10 cellular contexts compared by ENCODE assay signal in genomic region chr17:29412780-29413565, GRCh38. TPM values are rescaled to one million over a fixed set of nuclear protein-coding genes. Genes with fewer than 3 reads are reported as not detected.
DNase-seq lines count a peak whose midpoint lies in the region; ATAC-seq and TF ChIP-seq lines count a peak whose summit lies in the region.
"Had no signal": no experiment of that assay in that cellular context is flagged by ENCODE, and none has a peak within 500 bp of the region (broad histone marks: within the 10 kb centered on the region; RNA-seq: fewer than 3 reads in every experiment).

No MANE protein-coding gene starts in this region.

- H4K8ac ChIP-seq in mesenchymal stem cell (ENCODE audit: low read length): no peak overlapping the region

- peaks cover 16% of the 10 kb centered on the region for H3K36me3 Mint-ChIP-seq in Calu3 (ENCODE audit: insufficient read depth, unreplicated experiment)

- H3K79me1 ChIP-seq in mesenchymal stem cell (replicated peaks; ENCODE audit: low read length, poor library complexity, severe bottlenecking): no peaks in the 10 kb centered on the region

- no peak overlapping the region for H4K91ac ChIP-seq in mesenchymal stem cell (ENCODE audit: low read length)

- no peaks in the 10 kb centered on the region for H3K9me3 Mint-ChIP-seq in Calu3 (ENCODE audit: low read depth, unreplicated experiment)
- H3K9me3 Mint-ChIP-seq: nephron had no signal

- H2BK5ac ChIP-seq in mesenchymal stem cell (ENCODE audit: low read depth, low read length, poor library complexity, severe bottlenecking): no peak overlapping the region

- H2AK5ac ChIP-seq in mesenchymal stem cell (ENCODE audit: low read length, severe bottlenecking): no peak overlapping the region

- in situ Hi-C loops in brain microvascular endothelial cell (cut with HindIII; ENCODE audit: low pct_ligation_motif_present, low sequenced_read_pairs): no loop called here

- H3K9ac ChIP-seq in mesenchymal stem cell (ENCODE audit: low read length): peak overlapping the region; percentile 53

- H3K4me1 Mint-ChIP-seq in Calu3 (ENCODE audit: low read depth, unreplicated experiment): peaks cover 19% of the 10 kb centered on the region

- no peak overlapping the region for H2AFZ ChIP-seq in mesenchymal stem cell (ENCODE audit: low read depth, low read length)

- H3K27me3 Mint-ChIP-seq in Calu3 (ENCODE audit: unreplicated experiment): no peaks in the 10 kb centered on the region

- no TSS peak for BruUV-seq in Calu3 (replicated peaks; lab: Mats Ljungman, UMichigan)

- H3K9me3 ChIP-seq in mesenchymal stem cell (ENCODE audit: control insufficient read depth, low read length) (no peaks in the 10 kb centered on the region), aorta (ENCODE audit: control insufficient read depth, low read length) (no peaks in the 10 kb centered on the region)

- H3K36me3 ChIP-seq in brain microvascular endothelial cell (replicated peaks) (no peaks in the 10 kb centered on the region), mesenchymal stem cell (ENCODE audit: control insufficient read depth in 1 of 2, insufficient read depth in 2 of 2, low read depth in 1 of 2, low read length in 2 of 2) (peaks cover 9 to 13% of the 10 kb centered on the region in 2 experiments), aorta (ENCODE audit: control insufficient read depth in 1 of 2, insufficient read depth in 2 of 2, low read length in 1 of 2) (no peaks in the 10 kb centered on the region)

- no peak for TF ChIP-seq CTCF in brain microvascular endothelial cell (IDR thresholded peaks at IDR 0.05; ENCODE audit: low read depth, low read length, missing control alignments)
- TF ChIP-seq CTCF in Calu3 (IDR thresholded peaks at IDR 0.05; ENCODE audit: unreplicated experiment): no peak
- no peak for TF ChIP-seq CTCF in lower leg skin (IDR thresholded peaks at IDR 0.05)

- no peak for TF ChIP-seq POLR2A in lower leg skin (IDR thresholded peaks at IDR 0.05)

- H3K27ac Mint-ChIP-seq in Calu3 (ENCODE audit: unreplicated experiment): no peak overlapping the region

- no peak overlapping the region for H2BK12ac ChIP-seq in mesenchymal stem cell (ENCODE audit: low read length in 2 of 2)

- no peak overlapping the region for H3K14ac ChIP-seq in mesenchymal stem cell (ENCODE audit: low read length in 2 of 2)

- DNase-seq in CD1c-positive myeloid dendritic cell (ENCODE audit: extremely low spot score) (peak; percentile 33), Kasumi-1 (lab: John Stamatoyannopoulos, UW) (peak; percentile 23 to 28), brain microvascular endothelial cell (peak; percentile 11), mesenchymal stem cell (peak; percentile 65), NCI-H2107 (lab: John Stamatoyannopoulos, UW) (no peak), Calu3 (no peak), aorta (no peak), lower leg skin (ENCODE audit: low spot score in 2 of 2) (no peak)
- DNase-seq: activated CD4-positive, alpha-beta T cell treated with anti-CD3 and anti-CD28 coated beads for 1 hour had no signal

- H3K4me3 ChIP-seq in brain microvascular endothelial cell (ENCODE audit: low read depth, low read length): no peak overlapping the region
- H3K4me3 ChIP-seq in mesenchymal stem cell (ENCODE audit: insufficient read depth in 1 of 2, low read depth in 1 of 2, low read length in 2 of 2): peak overlapping the region in 1 of 2 experiments; percentile 21
- no peak overlapping the region for H3K4me3 ChIP-seq in aorta (ENCODE audit: low read length in 2 of 2)
- no peak overlapping the region for H3K4me3 ChIP-seq in lower leg skin (ENCODE audit: low read depth, poor library complexity, severe bottlenecking)

- intact Hi-C loops in Calu3 (cut with micrococcal nuclease; ENCODE audit: unreplicated experiment): no loop called here
- intact Hi-C loops in aorta (cut with DNase I): no loop called here
- intact Hi-C loops in lower leg skin (cut with DNase I; ENCODE audit: low total_unique reads): no loop called here

- no peak overlapping the region for H3K23ac ChIP-seq in mesenchymal stem cell (ENCODE audit: low read length in 2 of 2)

- no peak overlapping the region for H3K4me2 ChIP-seq in mesenchymal stem cell (ENCODE audit: low read length, poor library complexity, severe bottlenecking)

- H3K4me1 ChIP-seq in mesenchymal stem cell (ENCODE audit: control insufficient read depth, insufficient read depth, low read depth, low read length) (no peaks in the 10 kb centered on the region), aorta (ENCODE audit: control insufficient read depth in 1 of 2, insufficient read depth in 2 of 2, low read length in 2 of 2) (peaks cover 0 to 4% of the 10 kb centered on the region in 2 donors)

- no peak overlapping the region for H3K4me3 Mint-ChIP-seq in Calu3 (ENCODE audit: low read depth, unreplicated experiment)
- H3K4me3 Mint-ChIP-seq: nephron had no signal

- CTCF ChIA-PET in Calu3 (lab: Charles Lee): interaction anchor here (1.4 kb wide), 1 partner anchor 43 kb away, joined by 6 read pairs; no protein-coding TSS in a partner anchor

- H3K4ac ChIP-seq in mesenchymal stem cell (ENCODE audit: low read depth in 1 of 2, low read length in 2 of 2): no peak overlapping the region

- H3K18ac ChIP-seq in mesenchymal stem cell (ENCODE audit: low read depth in 1 of 2, low read length in 2 of 2): no peak overlapping the region

- H2BK120ac ChIP-seq in mesenchymal stem cell (ENCODE audit: low read depth, low read length): no peak overlapping the region

- H3K27me3 ChIP-seq in brain microvascular endothelial cell (replicated peaks): no peaks in the 10 kb centered on the region
- no peaks in the 10 kb centered on the region for H3K27me3 ChIP-seq in mesenchymal stem cell (ENCODE audit: control insufficient read depth in 1 of 2, insufficient read depth in 1 of 2, low read length in 2 of 2)
- no peaks in the 10 kb centered on the region for H3K27me3 ChIP-seq in aorta (ENCODE audit: control insufficient read depth in 1 of 2, insufficient read depth in 2 of 2, low read length in 1 of 2)

- peak overlapping the region; percentile 13 for H3K27ac ChIP-seq in brain microvascular endothelial cell
- H3K27ac ChIP-seq in mesenchymal stem cell (ENCODE audit: low read length, poor library complexity, severe bottlenecking): no peak overlapping the region
- no peak overlapping the region for H3K27ac ChIP-seq in aorta (ENCODE audit: low read depth in 1 of 2, low read length in 2 of 2)

- ATAC-seq in aorta (ENCODE audit: low FRiP score): no peak

- no peak overlapping the region for H2BK15ac ChIP-seq in mesenchymal stem cell (ENCODE audit: low read depth, poor library complexity, severe bottlenecking)

- 42% methylated on average over 5 of the region's 7 CpGs for WGBS in mesenchymal stem cell
- 50 to 51% methylated on average over 7 of the region's 7 CpGs for WGBS in aorta, 2 donors
- 67 to 69% methylated on average over 7 of the region's 7 CpGs for WGBS in lower leg skin, 2 donors

RNA-seq across cellular contexts. Expression of gene TAOK1, which starts 22.8 kb away (rescaled TPM):
- polyA plus RNA-seq in mesenchymal stem cell (2013, experiment 1 of 2): 23.2 TPM
- polyA plus RNA-seq in mesenchymal stem cell (2013, experiment 2 of 2): 23.3 TPM
- total RNA-seq in Calu3 (2022) (72.7 and 78.1 TPM in 2 replicates), aorta (10 to 100 TPM; 78.8 to 85.6 TPM), lower leg skin (10 to 100 TPM; 54.7 to 71.8 (median 64.9) TPM)
- polyA plus RNA-seq in aorta: 10 to 100 TPM in 1 of 2 donors, 1 to 10 TPM in 1; 3.9 to 12.9 TPM

Comparison
In these comparisons a context has a peak if more than half of its experiments do, and no peak if none do; other contexts are left out.
1. DNase-seq: peak in CD1c-positive myeloid dendritic cell (single experiment), Kasumi-1 (2 of 2), brain microvascular endothelial cell (single experiment) and mesenchymal stem cell (single experiment); none in NCI-H2107 (single experiment), Calu3 (single experiment), aorta (0 of 2) and lower leg skin (0 of 2).